9 cellular contexts compared by ENCODE assay signal in the genomic region with DNA sequence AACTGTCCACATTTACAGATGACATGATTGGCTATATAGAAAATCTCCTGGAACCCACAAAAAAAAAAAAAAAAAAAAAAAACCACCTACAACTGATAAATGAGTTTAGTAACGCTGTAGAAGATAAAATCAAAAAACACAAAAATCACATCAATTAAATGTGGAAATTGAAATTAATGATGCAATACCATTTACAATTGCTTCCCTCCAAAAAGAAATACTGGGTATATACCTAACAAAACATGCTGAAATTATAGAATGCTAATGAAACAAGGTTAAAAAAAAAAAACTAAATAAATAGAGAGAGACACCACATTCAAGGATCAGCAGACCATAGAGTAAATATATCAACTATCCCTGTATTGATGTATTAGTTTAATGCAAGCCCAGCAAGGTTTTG.
"Had no signal": no experiment of that assay in that cellular context is flagged by ENCODE, and none has a peak within 500 bp of the region (broad histone marks: within the 10 kb centered on the region; RNA-seq: fewer than 3 reads in every experiment).

No MANE protein-coding gene starts in this region.

- DNase-seq: GM23248, H9, HCEC 1CT, IMR-90, KBM-7 had no signal

- H3K4me2 ChIP-seq: KMS-11 had no signal

- H3K9ac ChIP-seq: GM23248, KMS-11 had no signal

- H3K4me3 Mint-ChIP-seq: H9 had no signal

- H2AFZ ChIP-seq: GM23248 had no signal

- H3K27ac ChIP-seq: GM23248, KMS-11 had no signal

- H3K4me3 ChIP-seq: GM23248 had no signal

- H3K9me3 Mint-ChIP-seq: H9 had no signal

- FAIRE-seq: H1, H54, HTR-8/SVneo had no signal
